Comparison of ENCODE assay signal across 1 cellular context in the genomic region with DNA sequence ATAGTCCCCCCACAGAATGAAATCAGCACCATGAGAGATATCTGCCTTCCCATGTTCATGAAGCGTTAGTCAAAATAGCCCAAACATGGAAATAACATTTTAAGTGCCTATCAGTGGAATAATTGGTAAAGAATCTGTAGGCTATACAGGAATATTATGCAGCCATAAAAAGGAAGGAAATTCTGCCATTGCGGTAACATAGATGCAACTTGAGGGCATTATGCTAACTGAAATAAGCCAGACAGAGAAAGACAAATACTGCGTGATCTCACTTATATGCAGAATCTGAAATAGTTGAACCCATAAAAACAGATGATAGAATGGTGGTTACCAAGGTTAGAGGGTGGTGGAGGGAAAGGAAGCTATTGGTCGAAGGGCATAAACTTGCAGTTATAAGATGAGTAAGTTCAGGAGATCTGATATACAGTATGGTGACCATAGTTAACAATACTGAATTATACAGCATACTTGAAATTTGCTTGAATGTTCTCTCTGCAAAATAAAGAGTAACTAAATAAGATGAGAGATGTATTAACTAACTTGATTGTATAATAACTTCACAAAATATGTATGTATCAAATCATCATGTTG.
TF ChIP-seq lines count a peak whose summit lies in the region.

No MANE protein-coding gene starts in this region.

TF ChIP-seq in GM12878, 131 proteins besides CTCF, POLR2A, EP300 and RAD21:
- TF ChIP-seq ZNF217 (IDR thresholded peaks at IDR 0.05) (peak; percentile 68; the same call in 1 of the 2 replicates), RUNX3 (IDR thresholded peaks at IDR 0.05; ENCODE audit: low read length) (peak; percentile 29; the same call in 1 of the 2 replicates), TCF12 (IDR thresholded peaks at IDR 0.05; ENCODE audit: low read depth, low read length) (no peak)
